In genomic region chr17:48026503-48027321, GRCh38 we compare ENCODE assay signal across 1 cellular context.
TF ChIP-seq lines count a peak whose summit lies in the region.

No MANE protein-coding gene starts in this region.

TF ChIP-seq in HepG2, 621 proteins besides CTCF, POLR2A, EP300 and RAD21 (continued from another document):
- no peak for TF ChIP-seq ETS1 (CRISPR knock-in tag; IDR thresholded peaks at IDR 0.05)
- peak; percentile 35; the same call in 1 of the 2 replicates for TF ChIP-seq HNF1B (CRISPR knock-in tag; IDR thresholded peaks at IDR 0.05)
- no peak for TF ChIP-seq ISX (CRISPR knock-in tag; conservative IDR thresholded peaks at IDR 0.05)
- no peak for TF ChIP-seq ZNF790 (CRISPR knock-in tag; IDR thresholded peaks at IDR 0.05; ENCODE audit: borderline replicate concordance)
- TF ChIP-seq KLF12 (CRISPR knock-in tag; IDR thresholded peaks at IDR 0.05; ENCODE audit: borderline replicate concordance) = no peak
- TF ChIP-seq HCFC1 (IDR thresholded peaks at IDR 0.05; ENCODE audit: low read depth, low read length) = no peak
- 0 out of 2 replicates have a peak, but pooled peaks have one; percentile 36 for TF ChIP-seq DMAP1 (CRISPR knock-in tag; IDR thresholded peaks at IDR 0.05)
- TF ChIP-seq ZNF746 (CRISPR knock-in tag; IDR thresholded peaks at IDR 0.05) = no peak
- peak; percentile 85; the same call in 1 of the 2 replicates for TF ChIP-seq PAX8 (CRISPR knock-in tag; IDR thresholded peaks at IDR 0.05; ENCODE audit: borderline replicate concordance)
- TF ChIP-seq DNMT1 (CRISPR knock-in tag; IDR thresholded peaks at IDR 0.05) = peak; percentile 84; the same call in 1 of the 2 replicates
- no peak for TF ChIP-seq MXD1 (CRISPR knock-in tag; IDR thresholded peaks at IDR 0.05)
- TF ChIP-seq ZNF749 (CRISPR knock-in tag; IDR thresholded peaks at IDR 0.05; ENCODE audit: borderline replicate concordance) = no peak
- TF ChIP-seq MTA1 (CRISPR knock-in tag; IDR thresholded peaks at IDR 0.05; ENCODE audit: borderline replicate concordance) = peak; percentile 62; the same call in 1 of the 2 replicates
- no peak for TF ChIP-seq ZNF552 (CRISPR knock-in tag; IDR thresholded peaks at IDR 0.05; ENCODE audit: borderline replicate concordance)
- no peak for TF ChIP-seq ZNF549 (CRISPR knock-in tag; IDR thresholded peaks at IDR 0.05)
- 0 out of 2 replicates have a peak, but pooled peaks have one; percentile 27 for TF ChIP-seq ATF3 (CRISPR knock-in tag; IDR thresholded peaks at IDR 0.05)
